In genomic region chr1:112637257-112638108, GRCh38 we compare ENCODE assay signal across 8 cellular contexts. TPM values are rescaled to one million over a fixed set of nuclear protein-coding genes. Genes with fewer than 3 reads are reported as not detected.
A peak's percentile ranks its signal among the peaks of the same experiment; 100 is the strongest.
DNase-seq lines count a peak whose midpoint lies in the region; FAIRE-seq and TF ChIP-seq lines count a peak whose summit lies in the region.

No MANE protein-coding gene starts in this region.

- no TSS peak for BruUV-seq in A673 (replicated peaks; lab: Mats Ljungman, UMichigan)

- 85 to 92% (median 88%) methylated on average over 4 of the region's 4 CpGs for WGBS in spleen, 5 donors

- no peak for TF ChIP-seq POLR2A in spleen (IDR thresholded peaks at IDR 0.05)

- CTCF ChIA-PET in A673 (lab: Charles Lee), result no interaction called here
- CTCF ChIA-PET in HEK293T (lab: Yijun Ruan, JAX), result interaction anchor here (1.4 kb wide), 1 partner anchor 435 kb away, joined by 3 read pairs; the partner anchor contains the start of gene LRIG2

- no peak for TF ChIP-seq CTCF in A673 (conservative IDR thresholded peaks at IDR 0.05; ENCODE audit: low read depth, low read length)
- no peak for TF ChIP-seq CTCF in bronchial epithelial cell (IDR thresholded peaks at IDR 0.05; ENCODE audit: insufficient read depth, low read length, severe bottlenecking)
- no peak for TF ChIP-seq CTCF in spleen (IDR thresholded peaks at IDR 0.05 in 8 of 11, conservative IDR thresholded peaks at IDR 0.05 in 3 of 11)
- TF ChIP-seq CTCF in coronary artery (IDR thresholded peaks at IDR 0.05), result no peak

- no peaks in the 10 kb centered on the region for H3K36me3 ChIP-seq in A673 (ENCODE audit: insufficient read depth, low read length, poor library complexity, severe bottlenecking)
- H3K36me3 ChIP-seq in bronchial epithelial cell (ENCODE audit: control insufficient read depth, insufficient read depth, low read length), result no peaks in the 10 kb centered on the region
- peaks cover 0 to 18% (median 3%) of the 10 kb centered on the region in 6 donors for H3K36me3 ChIP-seq in spleen

- H3K9me3 ChIP-seq in A673 (ENCODE audit: low read depth, low read length, poor library complexity, severe bottlenecking) (no peaks in the 10 kb centered on the region), spleen (no peaks in the 10 kb centered on the region)

- H3K27ac ChIP-seq in A673 (ENCODE audit: low read depth, low read length, poor library complexity, severe bottlenecking) (peak overlapping the region; percentile 46), spleen (peak overlapping the region in 4 of 8 donors; percentile 35 to 57 (median 46)), coronary artery (no peak overlapping the region)

- H3K4me3 ChIP-seq in A673 (ENCODE audit: low read depth, low read length, poor library complexity, severe bottlenecking) (no peak overlapping the region), bronchial epithelial cell (ENCODE audit: low read depth, low read length) (no peak overlapping the region), spleen (no peak overlapping the region), coronary artery (no peak overlapping the region)

- intact Hi-C loops in A673 (cut with micrococcal nuclease; ENCODE audit: unreplicated experiment) (no loop called here), spleen (cut with DNase I; ENCODE audit: low total_unique reads) (no loop called here)

- H3K27me3 ChIP-seq in A673 (replicated peaks; ENCODE audit: insufficient read depth, low read depth, low read length, poor library complexity) (no peaks in the 10 kb centered on the region), bronchial epithelial cell (ENCODE audit: control insufficient read depth, insufficient read depth, low read length) (no peaks in the 10 kb centered on the region), spleen (replicated peaks in 1 of 7) (no peaks in the 10 kb centered on the region)

- FAIRE-seq in bronchial epithelial cell (lab: Jason Lieb, UNC), result no peak

- DNase-seq in A673 (ENCODE audit: low spot score), result no peak
- no peak for DNase-seq in HEK293T (ENCODE audit: extremely low spot score)
- DNase-seq in bronchial epithelial cell (ENCODE audit: low read depth), result peak; percentile 60
- peak; percentile 50 for DNase-seq in kidney tubule cell (ENCODE audit: low spot score)
- DNase-seq in spleen, result no peak
- no peak for DNase-seq in coronary artery (ENCODE audit: low spot score)
- DNase-seq in NCI-H1694 treated with DMSO at 0.1 percent for 48 hours (lab: John Stamatoyannopoulos, UW), result no peak
- no peak for DNase-seq in MV-4-11 (lab: John Stamatoyannopoulos, UW)

- POLR2A ChIA-PET in A673 (lab: Charles Lee; ENCODE audit: low non-redundant PET) (interaction anchor here (0.5 kb wide), 1 partner anchor 243 kb away, joined by 7 read pairs; no protein-coding TSS in a partner anchor), HEK293T (lab: Yijun Ruan, JAX) (interaction anchor here (1.0 to 2.0 kb wide), 4 partner anchors 18 to 67 kb away, joined by 3 to 12 read pairs (median 4); partner anchors contain the start of genes CAPZA1, MOV10 and ST7L)

- H3K4me1 ChIP-seq in A673 (ENCODE audit: insufficient read depth, low read length, poor library complexity, severe bottlenecking), result peaks cover 12% of the 10 kb centered on the region
- H3K4me1 ChIP-seq in spleen, result peaks cover 36 to 91% (median 68%) of the 10 kb centered on the region in 6 donors

TF ChIP-seq in HEK293T, 16 proteins besides CTCF, POLR2A, EP300 and RAD21:
- TF ChIP-seq SUZ12 (IDR thresholded peaks at IDR 0.05) (no peak), CTBP1 (IDR thresholded peaks at IDR 0.05; ENCODE audit: borderline replicate concordance) (peak; percentile 8; the same call in 1 of the 2 replicates)

RNA-seq across cellular contexts. Expression of gene CAPZA1, which starts 17.9 kb away (rescaled TPM):
- total RNA-seq in A673 (2021), result 158 and 171 TPM in 2 replicates
- 235 and 265 TPM in 2 replicates for total RNA-seq in bronchial epithelial cell
- total RNA-seq in spleen, result 100 to 1,000 TPM; 190 to 354 (median 259) TPM
- polyA plus RNA-seq in spleen, result 100 to 1,000 TPM; 105 to 132 (median 117) TPM

RNA-seq across cellular contexts. Expression of gene ST7L, which starts 18.5 kb away (rescaled TPM):
- 25.8 and 29.6 TPM in 2 replicates for total RNA-seq in A673 (2021)
- 10.8 and 13.8 TPM in 2 replicates for total RNA-seq in bronchial epithelial cell
- total RNA-seq in spleen, result 10 to 100 TPM; 14.1 to 23.9 (median 22.2) TPM
- 1 to 10 TPM; 6.1 to 7.7 (median 6.9) TPM for polyA plus RNA-seq in spleen

RNA-seq across cellular contexts. Expression of gene MOV10, which starts 37.0 kb away (rescaled TPM):
- total RNA-seq in A673 (2021) (87.1 and 114 TPM in 2 replicates), bronchial epithelial cell (10.3 and 23.4 TPM in 2 replicates), spleen (10 to 100 TPM; 45.5 to 92.3 (median 60.2) TPM)
- 10 to 100 TPM; 23.5 to 62.5 (median 50.8) TPM for polyA plus RNA-seq in spleen

Comparison
In these comparisons a context has a peak if more than half of its experiments do, and no peak if none do; other contexts are left out.
1. DNase-seq: peak in bronchial epithelial cell (single experiment) and kidney tubule cell (single experiment); none in A673 (single experiment), HEK293T (single experiment), spleen (single experiment), coronary artery (single experiment), NCI-H1694 treated with DMSO at 0.1 percent for 48 hours (single experiment) and MV-4-11 (single experiment).